19 cellular contexts compared by ENCODE assay signal in genomic region chr9:113922160-113922559, GRCh38. TPM values are rescaled to one million over a fixed set of nuclear protein-coding genes. Genes with fewer than 3 reads are reported as not detected.
A peak's percentile ranks its signal among the peaks of the same experiment; 100 is the strongest.
DNase-seq lines count a peak whose midpoint lies in the region; ATAC-seq, FAIRE-seq and TF ChIP-seq lines count a peak whose summit lies in the region.
"Had no signal": no experiment of that assay in that cellular context is flagged by ENCODE, and none has a peak within 500 bp of the region (broad histone marks: within the 10 kb centered on the region; RNA-seq: fewer than 3 reads in every experiment).

No MANE protein-coding gene starts in this region.

- H3K4me3 ChIP-seq in liver (ENCODE audit: low read depth in 1 of 3, low read length in 3 of 3) = peak overlapping the region in 2 of 3 donors; percentile 3 to 18
- no peak overlapping the region for H3K4me3 ChIP-seq in HepG2 (replicated peaks in 1 of 3; ENCODE audit: insufficient read depth in 1 of 3, low read depth in 2 of 3, low read length in 3 of 3)
- H3K4me3 ChIP-seq in SJSA1 = no peak overlapping the region
- H3K4me3 ChIP-seq: A549; BLaER1 treated with 17β-estradiol and CSF1 and Interleukin-3, amounts not matched to agents 10 nM and 100 nM; SJCRH30 had no signal

- no TSS peak for BruUV-seq in HepG2 (replicated peaks; lab: Mats Ljungman, UMichigan)

- no peak for DNase-seq in HepG2 (ENCODE audit: low spot score)
- peak; percentile 29 to 33 for DNase-seq in SJSA1 (ENCODE audit: low read depth in 1 of 2, low spot score in 2 of 2)
- DNase-seq in left lobe of liver (ENCODE audit: low spot score) = peak; percentile 69
- no peak for DNase-seq in Kasumi-1 (lab: John Stamatoyannopoulos, UW)
- DNase-seq: GF-D8, GOT3, NCI-H1105 treated with DMSO at 0.1 percent for 48 hours, NCI-H187, NCI-H446 treated with DMSO at 0.1 percent for 48 hours, SJCRH30 had no signal

- FAIRE-seq in HepG2 (lab: Jason Lieb, UNC) = no peak
- FAIRE-seq: A549, GM12891, GM18507 had no signal

- POLR2A ChIA-PET in HepG2 (lab: Yijun Ruan, JAX) = no interaction called here

- H3K9ac ChIP-seq in liver (ENCODE audit: low read depth in 1 of 2, low read length in 2 of 2) (peak overlapping the region; percentile 32 to 36), HepG2 (ENCODE audit: insufficient read depth, low read depth, low read length) (no peak overlapping the region)
- H3K9ac ChIP-seq: BLaER1 treated with 17β-estradiol and CSF1 and Interleukin-3, amounts not matched to agents 10 nM and 100 nM had no signal

- H3K9me3 ChIP-seq in liver (ENCODE audit: control insufficient read depth in 4 of 4, low read length in 3 of 4) (no peaks in the 10 kb centered on the region), HepG2 (ENCODE audit: low read length) (0 out of 2 replicates have a peak, but pooled peaks cover 4% of the 10 kb centered on the region), SJSA1 (replicated peaks) (no peaks in the 10 kb centered on the region)

- H3K4me1 ChIP-seq in liver (ENCODE audit: control insufficient read depth in 4 of 4, insufficient read depth in 4 of 4, low read length in 3 of 4) = peaks cover 2 to 7% (median 5%) of the 10 kb centered on the region in 4 donors
- no peaks in the 10 kb centered on the region for H3K4me1 ChIP-seq in HepG2 (ENCODE audit: insufficient read depth, low read length)
- peaks cover 7% of the 10 kb centered on the region for H3K4me1 ChIP-seq in SJSA1 (replicated peaks)
- H3K4me1 ChIP-seq: A549, SJCRH30 had no signal

- TF ChIP-seq EP300 in HepG2 (IDR thresholded peaks at IDR 0.05; ENCODE audit: low read depth in 2 of 2, low read length in 2 of 2) (no peak), HepG2 (CRISPR knock-in tag; IDR thresholded peaks at IDR 0.05; ENCODE audit: borderline replicate concordance) (no peak)

- CTCF ChIA-PET in HepG2 (lab: Yijun Ruan, JAX; ENCODE audit: low intra/inter-chr PET ratio, low total read pairs) = no interaction called here

- TF ChIP-seq CTCF in liver (IDR thresholded peaks at IDR 0.05; ENCODE audit: low read depth, low read length, missing input control) (no peak), HepG2 (CRISPR knock-in tag; IDR thresholded peaks at IDR 0.05) (no peak)

- H3K27ac ChIP-seq in liver (ENCODE audit: low read depth in 1 of 2, low read length in 2 of 2) (peak overlapping the region; percentile 39 to 72), HepG2 (ENCODE audit: extremely low read length, insufficient read depth, low read length) (no peak overlapping the region), SJSA1 (no peak overlapping the region)
- H3K27ac ChIP-seq: A549, SJCRH30 had no signal

- no peaks in the 10 kb centered on the region for H4K20me1 ChIP-seq in HepG2 (ENCODE audit: insufficient read depth, low read length)

- WGBS in liver = 32% methylated on average over 4 of the region's 4 CpGs
- WGBS in HepG2 (ENCODE audit: low lambda C conversion rate) = 42% methylated on average over 4 of the region's 4 CpGs

- no peak overlapping the region for H3K4me2 ChIP-seq in HepG2 (ENCODE audit: low read depth, low read length)
- H3K4me2 ChIP-seq: A549 had no signal

- H3K36me3 ChIP-seq in liver (ENCODE audit: control insufficient read depth in 4 of 4, insufficient read depth in 3 of 4, low read depth in 1 of 4, low read length in 3 of 4) = no peaks in the 10 kb centered on the region
- H3K36me3 ChIP-seq in HepG2 (replicated peaks in 1 of 2; ENCODE audit: control insufficient read depth in 1 of 2, insufficient read depth in 2 of 2, low read length in 2 of 2) = no peaks in the 10 kb centered on the region
- H3K36me3 ChIP-seq in SJSA1 = no peaks in the 10 kb centered on the region
- H3K36me3 ChIP-seq: SJCRH30 had no signal

- H3K79me2 ChIP-seq in HepG2 (ENCODE audit: insufficient read depth, low read length) = no peaks in the 10 kb centered on the region

- TF ChIP-seq RAD21 in liver (IDR thresholded peaks at IDR 0.05) = no peak
- no peak for TF ChIP-seq RAD21 in HepG2 (CRISPR knock-in tag; IDR thresholded peaks at IDR 0.05)

- in situ Hi-C loops in HepG2 (cut with HindIII; ENCODE audit: extremely low pct_ligation_motif_present, low pct_unique_long_range_greater_than_20kb) = no loop called here

- no peak for TF ChIP-seq POLR2A in HepG2 (IDR thresholded peaks at IDR 0.05; ENCODE audit: insufficient read depth in 1 of 2, low read depth in 2 of 2, low read length in 2 of 2)

- ATAC-seq in HepG2 = no peak
- peak; percentile 85 for ATAC-seq in left lobe of liver
- no peak for ATAC-seq in HG03457 (IDR thresholded peaks at IDR 0.05; ENCODE audit: unreplicated experiment)
- no peak for ATAC-seq in GM21423 (IDR thresholded peaks at IDR 0.05; ENCODE audit: unreplicated experiment)
- no peak for ATAC-seq in GM21825 (IDR thresholded peaks at IDR 0.05; ENCODE audit: unreplicated experiment)
- ATAC-seq: A549, PC-3 had no signal

- intact Hi-C loops in HepG2 (cut with micrococcal nuclease; ENCODE audit: unreplicated experiment) = no loop called here

- H2AFZ ChIP-seq in HepG2 (ENCODE audit: low read length) = no peak overlapping the region

- H3K27me3 ChIP-seq in liver (ENCODE audit: control insufficient read depth in 4 of 4, insufficient read depth in 4 of 4, low read length in 3 of 4) (no peaks in the 10 kb centered on the region), HepG2 (ENCODE audit: control insufficient read depth in 1 of 2, insufficient read depth in 2 of 2, low read length in 2 of 2) (0 out of 5 replicates have a peak, but pooled peaks cover 0 to 1% of the 10 kb centered on the region in 2 experiments), SJSA1 (replicated peaks) (no peaks in the 10 kb centered on the region)
- H3K27me3 ChIP-seq: BLaER1 treated with 17β-estradiol and CSF1 and Interleukin-3, amounts not matched to agents 10 nM and 100 nM; SJCRH30 had no signal

TF ChIP-seq in liver, 16 proteins besides CTCF, POLR2A, EP300 and RAD21 (continues in another document):
- TF ChIP-seq TAF1 (conservative IDR thresholded peaks at IDR 0.05) (no peak), FOXA2 (IDR thresholded peaks at IDR 0.05) (peak; percentile 38), FOXA1 (IDR thresholded peaks at IDR 0.05) (no peak), YY1 (IDR thresholded peaks at IDR 0.05) (peak; percentile 81)

TF ChIP-seq in HepG2, 621 proteins besides CTCF, POLR2A, EP300 and RAD21 (continues in another document):
- TF ChIP-seq PHF5A (CRISPR knock-in tag; IDR thresholded peaks at IDR 0.05; ENCODE audit: low read depth, unreplicated experiment) = no peak
- no peak for TF ChIP-seq ATF7-NPFF (CRISPR knock-in tag; IDR thresholded peaks at IDR 0.05; ENCODE audit: low read depth)
- no peak for TF ChIP-seq AGO1 (IDR thresholded peaks at IDR 0.05; ENCODE audit: low read depth, low read length, poor library complexity, severe bottlenecking)
- no peak for TF ChIP-seq ZSCAN30 (CRISPR knock-in tag; IDR thresholded peaks at IDR 0.05)
- TF ChIP-seq ZNF180 (CRISPR knock-in tag; IDR thresholded peaks at IDR 0.05; ENCODE audit: borderline replicate concordance, low read depth) = no peak
- TF ChIP-seq ATF6 (CRISPR knock-in tag; conservative IDR thresholded peaks at IDR 0.05) = no peak
- TF ChIP-seq PITX1 (CRISPR knock-in tag; IDR thresholded peaks at IDR 0.05) = no peak
- TF ChIP-seq HMGA1 (CRISPR knock-in tag; conservative IDR thresholded peaks at IDR 0.05) = no peak
- no peak for TF ChIP-seq MIXL1 (CRISPR knock-in tag; IDR thresholded peaks at IDR 0.05)
- TF ChIP-seq ZNF224 (CRISPR knock-in tag; IDR thresholded peaks at IDR 0.05) = no peak
- TF ChIP-seq KAT8 (CRISPR knock-in tag; IDR thresholded peaks at IDR 0.05) = no peak

RNA-seq across cellular contexts. Expression of gene ZNF618, which starts 46.1 kb away (rescaled TPM):
- total RNA-seq in liver (1 to 10 TPM; 3.7 to 6.5 TPM), HepG2 (2016; rRNA removed; fragmentation: Illumina TruSeq; extraction: Trizol) (0.06 and 0.07 TPM in 2 replicates), left lobe of liver (5.7 TPM)
- polyA plus RNA-seq in liver (1 to 10 TPM; 2.2 to 3.7 TPM), HepG2 (2011; rRNA removed) (0.05 and 0.07 TPM in 2 replicates)
- not detected in 2 replicates for total RNA-seq in HepG2 (2016; cell fraction: cytosol; rRNA removed; fragmentation: Illumina TruSeq; extraction: Trizol; ENCODE audit: low read depth)
- 0.03 and 0.09 TPM in 2 replicates for total RNA-seq in HepG2 (2016; cell fraction: insoluble cytoplasmic fraction; rRNA removed; fragmentation: Illumina TruSeq; extraction: Trizol)
- total RNA-seq in HepG2 (2016; cell fraction: membrane; rRNA removed; fragmentation: Illumina TruSeq; extraction: Trizol) = 0.03 and 0.19 TPM in 2 replicates
- 0.16 and 0.25 TPM in 2 replicates for total RNA-seq in HepG2 (2016; cell fraction: nucleus; rRNA removed; fragmentation: Illumina TruSeq; extraction: Trizol)
- 0.08 and 0.17 TPM in 2 replicates for polyA plus RNA-seq in HepG2 (2011; cell fraction: cytosol; rRNA removed)
- 0.24 and 0.35 TPM in 2 replicates for polyA plus RNA-seq in HepG2 (2011; cell fraction: nucleus; rRNA removed)
- 0.03 and 0.04 TPM in 2 replicates for polyA plus RNA-seq in HepG2 (2012)
- 0.02 and 0.08 TPM in 2 replicates for polyA plus RNA-seq in HepG2 (2016; cell fraction: cytosol; fragmentation: Illumina TruSeq; extraction: Trizol; ENCODE audit: low read depth)
- polyA plus RNA-seq in HepG2 (2016; cell fraction: insoluble cytoplasmic fraction; fragmentation: Illumina TruSeq; extraction: Trizol; ENCODE audit: low read depth) = 0.08 and 0.09 TPM in 2 replicates
- polyA plus RNA-seq in HepG2 (2016; cell fraction: membrane; fragmentation: Illumina TruSeq; extraction: Trizol; ENCODE audit: low read depth) = 0.08 and 0.14 TPM in 2 replicates
- 0.11 and 0.51 TPM in 2 replicates for polyA plus RNA-seq in HepG2 (2016; cell fraction: nucleus; fragmentation: Illumina TruSeq; extraction: Trizol; ENCODE audit: insufficient read depth, low read depth)
- polyA minus RNA-seq in HepG2 (2011; rRNA and poly(A)+ RNA removed; ENCODE audit: low replicate concordance) = 0.32 and 0.61 TPM in 2 replicates
- polyA minus RNA-seq in HepG2 (2011; cell fraction: cytosol; rRNA and poly(A)+ RNA removed) = 0.10 TPM in 1 of 2 replicates, not detected in the other
- polyA minus RNA-seq in HepG2 (2011; cell fraction: nucleus; rRNA and poly(A)+ RNA removed) = 0.13 and 0.25 TPM in 2 replicates
- 1.1 and 4.7 TPM in 2 replicates for total RNA-seq in SJSA1 (2014; rRNA removed; shearing (Covaris generic))

Comparison
In these comparisons a context has a peak if more than half of its experiments do, and no peak if none do; other contexts are left out.
1. H3K27ac ChIP-seq: peak in liver (2 of 2); none in HepG2 (single experiment) and SJSA1 (single experiment).
2. H3K4me3 ChIP-seq: peak in liver (2 of 3); none in HepG2 (0 of 3) and SJSA1 (single experiment).
3. DNase-seq: peak in SJSA1 (2 of 2) and left lobe of liver (single experiment); none in HepG2 (single experiment) and Kasumi-1 (0 of 2).